Comparison of ENCODE assay signal across 17 cellular contexts in the genomic region with DNA sequence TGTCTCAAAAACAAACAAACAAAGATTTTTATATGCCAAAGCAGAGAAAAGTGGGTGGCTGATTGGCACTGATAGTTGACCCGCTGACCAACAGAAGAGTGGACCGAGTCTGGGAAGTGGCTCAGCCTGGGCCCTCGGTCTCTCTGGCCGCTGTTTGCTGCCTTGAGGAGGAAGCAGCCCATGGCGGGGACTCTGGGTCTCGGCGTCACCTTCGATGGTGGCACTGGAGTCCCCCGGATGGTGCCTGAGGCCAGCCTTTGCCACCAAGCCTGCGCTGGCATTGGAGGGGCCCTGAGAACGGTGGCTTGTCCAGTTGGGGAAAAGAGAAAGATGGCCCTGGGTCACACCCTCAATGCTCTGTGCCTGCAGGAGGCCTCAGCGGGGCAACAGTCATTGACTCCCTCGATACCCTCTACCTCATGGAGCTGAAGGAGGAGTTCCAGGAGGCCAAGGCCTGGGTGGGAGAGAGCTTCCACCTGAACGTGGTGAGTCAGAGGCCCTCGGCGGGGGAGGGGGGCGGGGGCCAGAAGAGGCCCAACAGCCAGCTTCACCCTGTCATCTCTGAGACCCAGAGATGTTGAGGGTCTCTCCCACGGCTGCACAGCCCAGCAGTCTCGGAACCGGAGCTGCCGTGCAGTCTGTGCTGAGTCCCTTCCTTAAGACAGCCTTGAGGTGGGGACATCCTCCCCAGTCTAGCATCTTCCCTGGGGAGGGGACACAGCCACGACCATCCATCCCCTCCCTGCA. TPM values are rescaled to one million over a fixed set of nuclear protein-coding genes. Genes with fewer than 3 reads are reported as not detected.
DNase-seq lines count a peak whose midpoint lies in the region; ATAC-seq, FAIRE-seq and TF ChIP-seq lines count a peak whose summit lies in the region.
"Had no signal": no experiment of that assay in that cellular context is flagged by ENCODE, and none has a peak within 500 bp of the region (broad histone marks: within the 10 kb centered on the region; RNA-seq: fewer than 3 reads in every experiment).

No MANE protein-coding gene starts in this region.

- H2AFZ ChIP-seq in H1 (ENCODE audit: low read length) (no peak overlapping the region), neuronal stem cell (ENCODE audit: low read length) (no peak overlapping the region)
- H2AFZ ChIP-seq: GM23338 had no signal

- H3K79me2 ChIP-seq in H1 (ENCODE audit: control insufficient read depth in 1 of 2, insufficient read depth in 2 of 2, low read length in 2 of 2) = no peaks in the 10 kb centered on the region

- no peak for ATAC-seq in CD8-positive, alpha-beta T cell
- no peak for ATAC-seq in left lobe of liver
- ATAC-seq: K562 had no signal

- H4K8ac ChIP-seq in H1 (ENCODE audit: extremely low read depth, insufficient read depth, low read length) (no peak overlapping the region; the same call in 1 of the 2 replicates), neuronal stem cell (ENCODE audit: low read depth, low read length) (no peak overlapping the region)

- H3K27ac ChIP-seq in CD8-positive, alpha-beta T cell (ENCODE audit: low read depth, low read length) = no peak overlapping the region
- H3K27ac ChIP-seq in HEK293 (ENCODE audit: extremely low read depth, low read depth, low read length) = no peak overlapping the region
- no peak overlapping the region for H3K27ac ChIP-seq in H1 (ENCODE audit: low read depth, low read length)
- H3K27ac ChIP-seq in neuronal stem cell (replicated peaks; ENCODE audit: low read length) = no peak overlapping the region
- H3K27ac ChIP-seq: BLaER1 treated with 17β-estradiol and CSF1 and Interleukin-3, amounts not matched to agents 10 nM and 100 nM; HL-60 had no signal

- H3K18ac ChIP-seq in H1 (ENCODE audit: extremely low read depth, low read length) (peak overlapping the region; percentile 25; the same call in 1 of the 2 replicates), neuronal stem cell (ENCODE audit: low read length) (peak overlapping the region; percentile 79)

- no peak overlapping the region for H4K5ac ChIP-seq in H1 (ENCODE audit: insufficient read length, low read depth, low read length)

- no peak overlapping the region for H3K9ac ChIP-seq in H1 (replicated peaks in 1 of 4; ENCODE audit: extremely low read depth in 1 of 4, low read depth in 3 of 4, low read length in 3 of 4)
- no peak overlapping the region for H3K9ac ChIP-seq in neuronal stem cell (ENCODE audit: low read depth, low read length, poor library complexity)
- H3K9ac ChIP-seq: BLaER1 treated with 17β-estradiol and CSF1 and Interleukin-3, amounts not matched to agents 10 nM and 100 nM had no signal

- no peak overlapping the region for H3K4me3 Mint-ChIP-seq in CD8-positive, alpha-beta T cell
- H3K4me3 Mint-ChIP-seq: B cell, GM23338 had no signal

- H3K9me3 Mint-ChIP-seq in CD8-positive, alpha-beta T cell = no peaks in the 10 kb centered on the region
- H3K9me3 Mint-ChIP-seq: GM23338 had no signal

- no peak overlapping the region for H2BK120ac ChIP-seq in H1 (replicated peaks; ENCODE audit: low read depth, low read length)
- H2BK120ac ChIP-seq in neuronal stem cell (ENCODE audit: low read depth, low read length) = no peak overlapping the region

- H3K79me1 ChIP-seq in H1 (ENCODE audit: low read depth, low read length) = no peaks in the 10 kb centered on the region
- H3K79me1 ChIP-seq in neuronal stem cell (ENCODE audit: low read depth, low read length) = no peaks in the 10 kb centered on the region

- H3K23me2 ChIP-seq in H1 (ENCODE audit: low read depth, low read length) = no peaks in the 10 kb centered on the region; the same call in 1 of the 2 replicates

- H2BK5ac ChIP-seq in H1 (ENCODE audit: low read depth, low read length) (peak overlapping the region; percentile 49; the same call in 1 of the 2 replicates), neuronal stem cell (ENCODE audit: low read length) (peak overlapping the region; percentile 22)

- no peaks in the 10 kb centered on the region for H3K27me3 ChIP-seq in CD8-positive, alpha-beta T cell (ENCODE audit: insufficient read depth, low read length)
- H3K27me3 ChIP-seq in H1 (replicated peaks in 1 of 4; ENCODE audit: control insufficient read depth in 3 of 4, extremely low read depth in 1 of 4, insufficient read depth in 3 of 4, low read length in 3 of 4) (no peaks in the 10 kb centered on the region), neuronal stem cell (ENCODE audit: control insufficient read depth in 3 of 3, insufficient read depth in 3 of 3, low read depth in 1 of 3, low read length in 3 of 3) (no peaks in the 10 kb centered on the region)
- H3K27me3 ChIP-seq: BLaER1 treated with 17β-estradiol and CSF1 and Interleukin-3, amounts not matched to agents 10 nM and 100 nM had no signal

- CTCF ChIA-PET in CD8-positive, alpha-beta T cell (lab: Charles Lee) = interaction anchor here (1.3 to 1.6 kb wide), 2 partner anchors 13 to 242 kb away, joined by 3 read pairs; no protein-coding TSS in a partner anchor
- CTCF ChIA-PET in HEK293 (lab: Yijun Ruan, JAX) (interaction anchor here (0.6 to 1.3 kb wide), 3 partner anchors 52 to 519 kb away, joined by 3 to 5 read pairs (median 4); no protein-coding TSS in a partner anchor), H1 (lab: Charles Lee; ENCODE audit: partially characterized antibody) (interaction anchor here (0.6 to 4.4 kb wide), 10 partner anchors 9 to 200 kb away, joined by 3 to 24 read pairs (median 5); no protein-coding TSS in a partner anchor)

- FAIRE-seq in H1 (lab: Jason Lieb, UNC) = no peak
- FAIRE-seq: K562 had no signal

- H3K23ac ChIP-seq in H1 (ENCODE audit: insufficient read length) (no peak overlapping the region), neuronal stem cell (ENCODE audit: low read depth, low read length, poor library complexity) (peak overlapping the region; percentile 39)

- TF ChIP-seq EP300 in H1 (IDR thresholded peaks at IDR 0.05; ENCODE audit: borderline replicate concordance in 1 of 2, low read depth in 2 of 2, low read length in 2 of 2) = no peak

- H3K27me3 Mint-ChIP-seq in CD8-positive, alpha-beta T cell (ENCODE audit: low read depth) = no peaks in the 10 kb centered on the region

- H2BK15ac ChIP-seq in H1 (ENCODE audit: low read length) (0 out of 2 replicates have a peak overlapping the region, but pooled peaks have one; percentile 53), neuronal stem cell (ENCODE audit: low read length) (no peak overlapping the region)

- no peaks in the 10 kb centered on the region for H3K4me1 ChIP-seq in CD8-positive, alpha-beta T cell (ENCODE audit: insufficient read depth, low read length)
- no peaks in the 10 kb centered on the region for H3K4me1 ChIP-seq in HEK293 (ENCODE audit: control insufficient read depth, insufficient read depth, low read length)
- peaks cover 12 to 34% (median 17%) of the 10 kb centered on the region in 4 experiments for H3K4me1 ChIP-seq in H1 (replicated peaks in 1 of 4; ENCODE audit: control insufficient read depth in 3 of 4, insufficient read depth in 4 of 4, low read length in 3 of 4)
- H3K4me1 ChIP-seq in neuronal stem cell (ENCODE audit: control insufficient read depth in 2 of 2, insufficient read depth in 1 of 2, low read depth in 1 of 2, low read length in 2 of 2) = peaks cover 15 to 21% of the 10 kb centered on the region in 2 donors
- H3K4me1 ChIP-seq: HAP-1 had no signal

- H4K91ac ChIP-seq in H1 (replicated peaks; ENCODE audit: insufficient read length, low read length) = peak overlapping the region; percentile 69
- peak overlapping the region; percentile 14 for H4K91ac ChIP-seq in neuronal stem cell (ENCODE audit: low read depth, low read length, poor library complexity)

- H3K4me1 Mint-ChIP-seq in CD8-positive, alpha-beta T cell (ENCODE audit: low read depth) = peaks cover 21% of the 10 kb centered on the region
- H3K4me1 Mint-ChIP-seq: B cell had no signal

- H3K4ac ChIP-seq in H1 (replicated peaks; ENCODE audit: insufficient read length, low read depth, low read length) (peak overlapping the region; percentile 50), neuronal stem cell (ENCODE audit: low read length) (no peak overlapping the region)

- WGBS in H1 (ENCODE audit: extremely low coverage in 1 of 2, insufficient coverage in 1 of 2, insufficient read length in 1 of 2, insufficient replicate concordance in 2 of 2, low coverage in 1 of 2, low lambda C conversion rate in 2 of 2, missing lambda C conversion rate in 1 of 2), 2 experiments = 92% methylated on average over 20 of the region's 22 CpGs; no CpG with 5 or more reads in 1 of the 2 experiments
- no CpG with 5 or more reads among the region's 22 CpGs for WGBS in neuronal stem cell (ENCODE audit: extremely low coverage in 2 of 2, insufficient read length in 2 of 2, insufficient replicate concordance in 1 of 2), 2 donors

- H3K14ac ChIP-seq in H1 (ENCODE audit: insufficient read length) = no peak overlapping the region
- H3K14ac ChIP-seq in neuronal stem cell (ENCODE audit: low read length) = peak overlapping the region; percentile 22

- no peak for TF ChIP-seq POLR2A in H1 (IDR thresholded peaks at IDR 0.05; ENCODE audit: control extremely low read depth in 1 of 2, low read depth in 2 of 2, low read length in 2 of 2)

- intact Hi-C loops in CD8-positive, alpha-beta T cell (cut with DNase I, micrococcal nuclease) = no loop called here

- H3K4me2 ChIP-seq in H1 (ENCODE audit: insufficient read depth in 1 of 2, low read depth in 2 of 2, low read length in 2 of 2) (no peak overlapping the region), neuronal stem cell (ENCODE audit: insufficient read depth, low read length, poor library complexity, severe bottlenecking) (no peak overlapping the region)
- H3K4me2 ChIP-seq: BLaER1 treated with 17β-estradiol and CSF1 and Interleukin-3, amounts not matched to agents 10 nM and 100 nM had no signal

- H2AK5ac ChIP-seq in H1 (ENCODE audit: low read depth, low read length) = peak overlapping the region; percentile 57; the same call in 1 of the 2 replicates
- peak overlapping the region; percentile 16 for H2AK5ac ChIP-seq in neuronal stem cell (ENCODE audit: low read depth, low read length)

- no peak overlapping the region for H2BK20ac ChIP-seq in H1 (ENCODE audit: low read length)

- TF ChIP-seq CTCF in CD8-positive, alpha-beta T cell (IDR thresholded peaks at IDR 0.05) = no peak
- TF ChIP-seq CTCF in HEK293 (tag by site-specific recombination; IDR thresholded peaks at IDR 0.05) = no peak
- no peak for TF ChIP-seq CTCF in H1 (IDR thresholded peaks at IDR 0.05; ENCODE audit: control extremely low read depth in 1 of 3, insufficient read depth in 1 of 3, low read depth in 1 of 3, low read length in 3 of 3)

- H3K4me3 ChIP-seq in CD8-positive, alpha-beta T cell (ENCODE audit: low read depth, low read length) = no peak overlapping the region
- no peak overlapping the region for H3K4me3 ChIP-seq in HEK293 (ENCODE audit: low read depth, low read length)
- no peak overlapping the region for H3K4me3 ChIP-seq in H1 (ENCODE audit: extremely low read depth in 1 of 4, insufficient read depth in 2 of 4, low read depth in 3 of 4, low read length in 4 of 4)
- no peak overlapping the region for H3K4me3 ChIP-seq in neuronal stem cell (ENCODE audit: low read length in 2 of 2)
- H3K4me3 ChIP-seq: BLaER1 treated with 17β-estradiol and CSF1 and Interleukin-3, amounts not matched to agents 10 nM and 100 nM; GM23338; HAP-1; K562 had no signal

- no peak for DNase-seq in CD8-positive, alpha-beta T cell
- DNase-seq in H1 (ENCODE audit: low read depth in 1 of 2, low spot score in 2 of 2) (no peak), neuronal stem cell (ENCODE audit: low spot score) (no peak), left lobe of liver (ENCODE audit: low spot score) (no peak), DMS 273 (lab: John Stamatoyannopoulos, UW; ENCODE audit: unreplicated experiment) (no peak)
- no peak for DNase-seq in activated CD4-positive, alpha-beta T cell treated with anti-CD3 and anti-CD28 coated beads, Interleukin-2, amount 50 U/mL, for 48 hours
- DNase-seq in activated CD8-positive, alpha-beta memory T cell treated with anti-CD3 and anti-CD28 coated beads, Interleukin-2, amount 50 U/mL, for 4 hours = no peak
- DNase-seq: DMS79 treated with DMSO at 0.1 percent for 48 hours, GF-D8, IMR-90 had no signal

- no peak for TF ChIP-seq RAD21 in H1 (IDR thresholded peaks at IDR 0.05 in 1 of 2, conservative IDR thresholded peaks at IDR 0.05 in 1 of 2; ENCODE audit: low read depth in 2 of 2, low read length in 2 of 2)

- H3K56ac ChIP-seq in H1 (replicated peaks; ENCODE audit: insufficient read length, low read depth, low read length) = no peak overlapping the region

- H4K20me1 ChIP-seq in H1 (replicated peaks in 1 of 2; ENCODE audit: control insufficient read depth in 1 of 2, insufficient read depth in 2 of 2, low read length in 2 of 2) = no peaks in the 10 kb centered on the region

- H3K27ac Mint-ChIP-seq in CD8-positive, alpha-beta T cell = peak overlapping the region; percentile 32
- H3K27ac Mint-ChIP-seq: B cell, GM23338 had no signal

- H2BK12ac ChIP-seq in H1 (ENCODE audit: low read depth, low read length) (peak overlapping the region; percentile 75; the same call in 1 of the 2 replicates), neuronal stem cell (ENCODE audit: low read length) (peak overlapping the region; percentile 64)

- no peaks in the 10 kb centered on the region for H3K9me3 ChIP-seq in CD8-positive, alpha-beta T cell (ENCODE audit: low read length)
- H3K9me3 ChIP-seq in HEK293 (ENCODE audit: control insufficient read depth, insufficient read depth, low read depth, low read length) = no peaks in the 10 kb centered on the region
- H3K9me3 ChIP-seq in H1 (ENCODE audit: insufficient read depth in 2 of 2, low read depth in 1 of 2, low read length in 1 of 2) = no peaks in the 10 kb centered on the region
- H3K9me3 ChIP-seq in neuronal stem cell (replicated peaks in 1 of 2; ENCODE audit: control insufficient read depth in 2 of 2, insufficient read depth in 1 of 2, low read depth in 1 of 2, low read length in 2 of 2) = no peaks in the 10 kb centered on the region
- H3K9me3 ChIP-seq: BLaER1 treated with 17β-estradiol and CSF1 and Interleukin-3, amounts not matched to agents 10 nM and 100 nM; HAP-1 had no signal

- POLR2A ChIA-PET in CD8-positive, alpha-beta T cell (lab: Charles Lee) = no interaction called here
- POLR2A ChIA-PET in HEK293 (lab: Yijun Ruan, JAX) (no interaction called here), H1 (lab: Charles Lee; ENCODE audit: partially characterized antibody) (interaction anchor here (0.7 to 1.8 kb wide), 3 partner anchors 10 to 51 kb away, joined by 3 to 8 read pairs (median 3); no protein-coding TSS in a partner anchor)

- peaks cover 28% of the 10 kb centered on the region for H3K36me3 Mint-ChIP-seq in CD8-positive, alpha-beta T cell

- H3K36me3 ChIP-seq in CD8-positive, alpha-beta T cell (ENCODE audit: insufficient read depth, low read length) = peaks cover 11% of the 10 kb centered on the region
- H3K36me3 ChIP-seq in HEK293 (ENCODE audit: control insufficient read depth in 2 of 2, insufficient read depth in 1 of 2, low read length in 2 of 2) (no peaks in the 10 kb centered on the region), H1 (ENCODE audit: control insufficient read depth in 2 of 4, insufficient read depth in 4 of 4, low read length in 3 of 4) (no peaks in the 10 kb centered on the region), neuronal stem cell (replicated peaks in 1 of 2; ENCODE audit: control insufficient read depth in 2 of 2, insufficient read depth in 2 of 2, low read length in 2 of 2) (no peaks in the 10 kb centered on the region)
- H3K36me3 ChIP-seq: BLaER1 treated with 17β-estradiol and CSF1 and Interleukin-3, amounts not matched to agents 10 nM and 100 nM; HAP-1 had no signal

RNA-seq across cellular contexts. Expression of a gene that starts 53.5 kb away (rescaled TPM):
- total RNA-seq in CD8-positive, alpha-beta T cell = 10 to 100 TPM; 18.9 to 20.2 TPM
- total RNA-seq in H1 (2021; fragmentation: NEBNext Ultra II Directional; extraction: Animal tissue kit (Norgen Biotek cat#: 25700)) = 77.4 and 77.6 TPM in 2 replicates
- 43.0 and 67.3 TPM in 2 replicates for polyA plus RNA-seq in H1 (2011; rRNA removed)
- 36.6 TPM for polyA plus RNA-seq in H1 (2011; cell fraction: cytosol; rRNA removed)
- 58.6 TPM for polyA plus RNA-seq in H1 (2011; cell fraction: nucleus; rRNA removed)
- polyA plus RNA-seq in H1 (2012, experiment 1 of 2) = 72.8 to 99.4 TPM (median 83.9 TPM) in 4 replicates
- polyA plus RNA-seq in H1 (2012, experiment 2 of 2) = 89.8 TPM
- 103 TPM for polyA plus RNA-seq in H1 (2013, experiment 1 of 2)
- polyA plus RNA-seq in H1 (2013, experiment 2 of 2) = 109 TPM
- polyA minus RNA-seq in H1 (2011; rRNA and poly(A)+ RNA removed) = 25.4 and 44.6 TPM in 2 replicates
- 47.6 TPM for polyA minus RNA-seq in H1 (2011; cell fraction: cytosol; rRNA and poly(A)+ RNA removed)
- 23.2 TPM for polyA minus RNA-seq in H1 (2011; cell fraction: nucleus; rRNA and poly(A)+ RNA removed)
- polyA plus RNA-seq in neuronal stem cell (2013, experiment 1 of 2) = 92.8 TPM
- polyA plus RNA-seq in neuronal stem cell (2013, experiment 2 of 2) = 91.3 TPM
- total RNA-seq in left lobe of liver = 13.5 TPM
